1 cellular context compared by ENCODE assay signal in genomic region chr1:183023601-183024351, GRCh38.
TF ChIP-seq lines count a peak whose summit lies in the region.

No MANE protein-coding gene starts in this region.

TF ChIP-seq in HepG2, 621 proteins besides CTCF, POLR2A, EP300 and RAD21 (continued from another document and continues in another):
- 0 out of 2 replicates have a peak, but pooled peaks have one; percentile 35 for TF ChIP-seq ZBTB2 (CRISPR knock-in tag; IDR thresholded peaks at IDR 0.05; ENCODE audit: low read depth)
- TF ChIP-seq ZNF704 (CRISPR knock-in tag; IDR thresholded peaks at IDR 0.05; ENCODE audit: borderline replicate concordance): 0 out of 2 replicates have a peak, but pooled peaks have one; percentile 48
- no peak for TF ChIP-seq RBM22 (optimal IDR thresholded peaks at IDR 0.05; ENCODE audit: low read length)
- peak; percentile 18 for TF ChIP-seq ZFP36 (IDR thresholded peaks at IDR 0.05; ENCODE audit: borderline replicate concordance, low read depth, low read length, partially characterized antibody)
- 0 out of 2 replicates have a peak, but pooled peaks have one; percentile 43 for TF ChIP-seq SNAI1 (CRISPR knock-in tag; IDR thresholded peaks at IDR 0.05; ENCODE audit: borderline replicate concordance)
- no peak; the same call in 1 of the 2 replicates for TF ChIP-seq MTERF4 (CRISPR knock-in tag; IDR thresholded peaks at IDR 0.05)
- 0 out of 2 replicates have a peak, but pooled peaks have one; percentile 6 for TF ChIP-seq ZFYVE20 (CRISPR knock-in tag; IDR thresholded peaks at IDR 0.05; ENCODE audit: borderline replicate concordance, low read depth)
- TF ChIP-seq TBP (CRISPR knock-in tag; IDR thresholded peaks at IDR 0.05): 0 out of 2 replicates have a peak, but pooled peaks have one; percentile 57
- TF ChIP-seq EED (CRISPR knock-in tag; IDR thresholded peaks at IDR 0.05): no peak
- TF ChIP-seq MXI1 (IDR thresholded peaks at IDR 0.05; ENCODE audit: borderline replicate concordance, low read depth, low read length): peak; percentile 63; the same call in 1 of the 3 replicates
- TF ChIP-seq ZBTB37 (CRISPR knock-in tag; IDR thresholded peaks at IDR 0.05): 0 out of 2 replicates have a peak, but pooled peaks have one; percentile 27
- 0 out of 2 replicates have a peak, but pooled peaks have one; percentile 30 for TF ChIP-seq ZNF784 (CRISPR knock-in tag; IDR thresholded peaks at IDR 0.05; ENCODE audit: borderline replicate concordance)
- peak; percentile 67; the same call in 1 of the 2 replicates for TF ChIP-seq MIER3 (CRISPR knock-in tag; IDR thresholded peaks at IDR 0.05; ENCODE audit: borderline replicate concordance)
- no peak for TF ChIP-seq NCOA5 (CRISPR knock-in tag; IDR thresholded peaks at IDR 0.05)
- TF ChIP-seq TAF1 (CRISPR knock-in tag; IDR thresholded peaks at IDR 0.05): peak; percentile 51
- TF ChIP-seq ZNF350 (CRISPR knock-in tag; IDR thresholded peaks at IDR 0.05; ENCODE audit: borderline replicate concordance, low read depth): peak; percentile 56; the same call in 1 of the 2 replicates
- TF ChIP-seq FOXC1 (CRISPR knock-in tag; IDR thresholded peaks at IDR 0.05; ENCODE audit: borderline replicate concordance): no peak; the same call in 1 of the 2 replicates
- no peak for TF ChIP-seq KDM6A (CRISPR knock-in tag; IDR thresholded peaks at IDR 0.05; ENCODE audit: low read depth)
- TF ChIP-seq ZSCAN29 (CRISPR knock-in tag; conservative IDR thresholded peaks at IDR 0.05): no peak
- no peak; the same call in 1 of the 2 replicates for TF ChIP-seq ZFAT (CRISPR knock-in tag; conservative IDR thresholded peaks at IDR 0.05)
- TF ChIP-seq RFX3 (CRISPR knock-in tag; IDR thresholded peaks at IDR 0.05): no peak
- TF ChIP-seq HNF1A (IDR thresholded peaks at IDR 0.05; ENCODE audit: low read depth): no peak
- TF ChIP-seq HNF1A (CRISPR knock-in tag; IDR thresholded peaks at IDR 0.05; ENCODE audit: borderline replicate concordance): peak; percentile 28; the same call in 1 of the 2 replicates
- no peak for TF ChIP-seq ARNT (IDR thresholded peaks at IDR 0.05)
- TF ChIP-seq ZNF367 (CRISPR knock-in tag; IDR thresholded peaks at IDR 0.05; ENCODE audit: borderline replicate concordance): peak; percentile 79; the same call in 1 of the 2 replicates
- TF ChIP-seq TGIF2 (CRISPR knock-in tag; IDR thresholded peaks at IDR 0.05): no peak; the same call in 1 of the 2 replicates
- peak; percentile 38 for TF ChIP-seq ZEB1 (IDR thresholded peaks at IDR 0.05; ENCODE audit: insufficient replicate concordance, low read depth)
- TF ChIP-seq TCF12 (IDR thresholded peaks at IDR 0.05): no peak
- TF ChIP-seq TCF12 (CRISPR knock-in tag; IDR thresholded peaks at IDR 0.05): 0 out of 2 replicates have a peak, but pooled peaks have one; percentile 42
- no peak for TF ChIP-seq KAT2B (IDR thresholded peaks at IDR 0.05; ENCODE audit: borderline replicate concordance, low read depth, low read length)
- TF ChIP-seq ZFP62 (CRISPR knock-in tag; IDR thresholded peaks at IDR 0.05): 0 out of 2 replicates have a peak, but pooled peaks have one; percentile 75
- no peak for TF ChIP-seq IKZF1 (IDR thresholded peaks at IDR 0.05)
- TF ChIP-seq JUND (CRISPR knock-in tag; IDR thresholded peaks at IDR 0.05): no peak
- peak; percentile 9 for TF ChIP-seq MAZ (IDR thresholded peaks at IDR 0.05; ENCODE audit: borderline replicate concordance, low read depth, low read length)
- no peak; the same call in 1 of the 2 replicates for TF ChIP-seq MAZ (CRISPR knock-in tag; IDR thresholded peaks at IDR 0.05; ENCODE audit: low read depth)
- no peak for TF ChIP-seq PLRG1 (conservative IDR thresholded peaks at IDR 0.05)
- no peak for TF ChIP-seq ZHX1 (CRISPR knock-in tag; IDR thresholded peaks at IDR 0.05; ENCODE audit: low read depth)
- no peak for TF ChIP-seq CHD4 (IDR thresholded peaks at IDR 0.05; ENCODE audit: borderline replicate concordance, low read length)
- TF ChIP-seq ZNF879 (CRISPR knock-in tag; IDR thresholded peaks at IDR 0.05): 0 out of 2 replicates have a peak, but pooled peaks have one; percentile 74
- TF ChIP-seq ZBTB14 (CRISPR knock-in tag; IDR thresholded peaks at IDR 0.05): peak; percentile 71; the same call in 1 of the 2 replicates
- no peak; the same call in 1 of the 2 replicates for TF ChIP-seq ZNF800 (CRISPR knock-in tag; IDR thresholded peaks at IDR 0.05)
- peak; percentile 69 for TF ChIP-seq ZFY (CRISPR knock-in tag; IDR thresholded peaks at IDR 0.05)
- no peak for TF ChIP-seq EZH2 (conservative IDR thresholded peaks at IDR 0.05; ENCODE audit: low read depth, low read length)
- no peak for TF ChIP-seq ZNF180 (CRISPR knock-in tag; IDR thresholded peaks at IDR 0.05; ENCODE audit: borderline replicate concordance, low read depth)
- TF ChIP-seq HES4 (CRISPR knock-in tag; IDR thresholded peaks at IDR 0.05; ENCODE audit: borderline replicate concordance): no peak
- TF ChIP-seq ZNF317 (CRISPR knock-in tag; IDR thresholded peaks at IDR 0.05): peak; percentile 60; the same call in 1 of the 2 replicates
- no peak for TF ChIP-seq ZNF569 (CRISPR knock-in tag; IDR thresholded peaks at IDR 0.05; ENCODE audit: borderline replicate concordance)
- TF ChIP-seq ZNF510 (CRISPR knock-in tag; IDR thresholded peaks at IDR 0.05; ENCODE audit: low read depth): no peak
